ENCODE assay signal across 18 cellular contexts in the genomic region with DNA sequence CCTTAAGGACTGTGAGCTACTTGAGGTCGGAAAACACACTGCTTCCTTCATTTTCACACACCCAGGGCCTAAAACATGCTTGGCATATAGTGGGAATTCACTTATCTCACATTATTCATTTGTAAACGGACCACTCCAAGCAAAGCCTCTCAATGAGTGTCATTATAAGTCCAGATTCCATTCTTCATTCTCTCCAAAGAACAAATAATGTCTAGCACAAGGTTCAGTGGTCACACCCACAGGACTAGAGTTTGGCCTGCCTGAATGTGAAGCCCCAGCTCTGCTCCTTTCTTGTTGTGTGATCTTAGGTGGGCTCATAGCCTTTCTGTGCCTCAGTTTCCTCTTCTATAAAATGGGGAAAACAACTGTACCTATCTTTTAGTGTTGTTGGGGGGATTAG.
DNase-seq lines count a peak whose midpoint lies in the region; ATAC-seq, FAIRE-seq and TF ChIP-seq lines count a peak whose summit lies in the region.
"Had no signal": no experiment of that assay in that cellular context is flagged by ENCODE, and none has a peak within 500 bp of the region (broad histone marks: within the 10 kb centered on the region; RNA-seq: fewer than 3 reads in every experiment).

No MANE protein-coding gene starts in this region.

- FAIRE-seq in GM19239 (lab: Jason Lieb, UNC), result peak; percentile 18
- no peak for FAIRE-seq in small intestine (lab: Jason Lieb, UNC)
- FAIRE-seq: G401.6, GM12892 had no signal

- TF ChIP-seq EP300 in gastroesophageal sphincter (IDR thresholded peaks at IDR 0.05), result no peak

- peaks cover 0 to 6% of the 10 kb centered on the region in 2 donors for H3K27me3 ChIP-seq in small intestine (ENCODE audit: control insufficient read depth in 2 of 2, insufficient read depth in 2 of 2, low read length in 2 of 2)
- no peaks in the 10 kb centered on the region for H3K27me3 ChIP-seq in gastroesophageal sphincter

- no peak for TF ChIP-seq POLR2A in gastroesophageal sphincter (IDR thresholded peaks at IDR 0.05)

- no peaks in the 10 kb centered on the region for H3K9me3 ChIP-seq in small intestine (ENCODE audit: control insufficient read depth, low read depth)
- H3K9me3 ChIP-seq in gastroesophageal sphincter, result no peaks in the 10 kb centered on the region

- DNase-seq in GM19239 (ENCODE audit: insufficient read length, low spot score) (no peak), cerebellar cortex (ENCODE audit: low spot score) (peak; percentile 2), left colon (no peak), small intestine (peak; percentile 15), ecto neural progenitor cell (ENCODE audit: low spot score) (no peak)
- DNase-seq in activated T-cell treated with anti-CD3 and anti-CD28 coated beads, Interleukin-2, amount 50 U/mL, for 48 hours, result no peak
- DNase-seq: Calu3; CD4-positive, alpha-beta memory T cell; COR-L47; DMS53; DMS79 treated with DMSO at 0.1 percent for 48 hours; H9 had no signal

- no peaks in the 10 kb centered on the region for H3K4me1 ChIP-seq in small intestine (ENCODE audit: control insufficient read depth in 2 of 2, insufficient read depth in 1 of 2, low read depth in 1 of 2, low read length in 1 of 2)
- H3K4me1 ChIP-seq in gastroesophageal sphincter, result no peaks in the 10 kb centered on the region

- intact Hi-C loops in left colon (cut with DNase I, micrococcal nuclease), result no loop called here

- ATAC-seq in left colon (peak; percentile 78), gastroesophageal sphincter (no peak), HG02623 (IDR thresholded peaks at IDR 0.05; ENCODE audit: unreplicated experiment) (no peak)
- ATAC-seq: GM23338, HCT116 had no signal

- TF ChIP-seq CTCF in gastroesophageal sphincter (IDR thresholded peaks at IDR 0.05), result no peak

- no peaks in the 10 kb centered on the region for H3K36me3 ChIP-seq in small intestine (ENCODE audit: control insufficient read depth in 2 of 2, insufficient read depth in 2 of 2, low read length in 2 of 2)
- H3K36me3 ChIP-seq in gastroesophageal sphincter, result no peaks in the 10 kb centered on the region

- WGBS in small intestine, 3 donors, result 21 to 48% (median 28%) methylated on average over 2 of the region's 2 CpGs
- WGBS in gastroesophageal sphincter (ENCODE audit: low coverage in 1 of 2), 2 donors, result 51% methylated on average over 2 of the region's 2 CpGs; no CpG with 5 or more reads in 1 of the 2 donors

- H3K27ac ChIP-seq in small intestine (ENCODE audit: low read depth in 1 of 2, low read length in 1 of 2) (no peak overlapping the region), gastroesophageal sphincter (no peak overlapping the region)

- H3K4me3 ChIP-seq in small intestine (ENCODE audit: low read depth in 1 of 2, low read length in 2 of 2) (no peak overlapping the region), gastroesophageal sphincter (no peak overlapping the region)
- H3K4me3 ChIP-seq: GM23338 had no signal

Comparison
In these comparisons a context has a peak if more than half of its experiments do, and no peak if none do; other contexts are left out.
1. DNase-seq: peak in cerebellar cortex (single experiment) and small intestine (single experiment); none in GM19239 (single experiment), left colon (0 of 2), ecto neural progenitor cell (single experiment) and activated T-cell treated with anti-CD3 and anti-CD28 coated beads, Interleukin-2, amount 50 U/mL, for 48 hours (0 of 2).